Comparison of ENCODE assay signal across 14 cellular contexts in genomic region chr7:97021443-97022261, GRCh38. TPM values are rescaled to one million over a fixed set of nuclear protein-coding genes. Genes with fewer than 3 reads are reported as not detected.
A peak's percentile ranks its signal among the peaks of the same experiment; 100 is the strongest.
DNase-seq lines count a peak whose midpoint lies in the region; TF ChIP-seq lines count a peak whose summit lies in the region.
"Had no signal": no experiment of that assay in that cellular context is flagged by ENCODE, and none has a peak within 500 bp of the region (broad histone marks: within the 10 kb centered on the region; RNA-seq: fewer than 3 reads in every experiment).

No MANE protein-coding gene starts in this region.

- no peaks in the 10 kb centered on the region for H3K9me3 ChIP-seq in HAP-1
- H3K9me3 ChIP-seq in ectodermal cell (ENCODE audit: control insufficient read depth, low read length) = no peaks in the 10 kb centered on the region
- no peaks in the 10 kb centered on the region for H3K9me3 ChIP-seq in neural progenitor cell (ENCODE audit: low read depth)
- H3K9me3 ChIP-seq: body of pancreas, heart left ventricle had no signal

- peak overlapping the region; percentile 63 for H2AFZ ChIP-seq in neural progenitor cell (replicated peaks)

- in situ Hi-C loops in HAP-1 (cut with MboI; ENCODE audit: low sequenced_read_pairs) (loop anchor here (10.0 to 25.0 kb wide), 4 partner anchors 309 to 1107 kb away; partner anchors contain the start of gene SEM1), GM13976 (cut with MboI; ENCODE audit: low sequenced_read_pairs, unreplicated experiment) (no loop called here), brain microvascular endothelial cell (cut with HindIII; ENCODE audit: low pct_ligation_motif_present, low sequenced_read_pairs) (no loop called here)

- H3K4me3 ChIP-seq in HAP-1 (peak overlapping the region; percentile 59), ectodermal cell (ENCODE audit: insufficient read depth, low read depth, low read length) (peak overlapping the region; percentile 20), neural progenitor cell (peak overlapping the region; percentile 45), brain microvascular endothelial cell (ENCODE audit: low read depth, low read length) (no peak overlapping the region)
- H3K4me3 ChIP-seq: body of pancreas, heart left ventricle had no signal

- H3K36me3 ChIP-seq in HAP-1 (replicated peaks) (peaks cover 24% of the 10 kb centered on the region), ectodermal cell (ENCODE audit: control insufficient read depth, insufficient read depth, low read length) (no peaks in the 10 kb centered on the region), neural progenitor cell (no peaks in the 10 kb centered on the region), brain microvascular endothelial cell (replicated peaks) (no peaks in the 10 kb centered on the region)
- H3K36me3 ChIP-seq: heart left ventricle had no signal

- WGBS in ectodermal cell, 2 experiments = 0 to 1% methylated on average over 55 of the region's 55 CpGs

- H3K27me3 Mint-ChIP-seq in neural progenitor cell (ENCODE audit: insufficient read depth, low read depth) = peaks cover 94% of the 10 kb centered on the region

- H3K36me3 Mint-ChIP-seq in neural progenitor cell = peaks cover 2% of the 10 kb centered on the region

- H3K9me3 Mint-ChIP-seq in neural progenitor cell = no peaks in the 10 kb centered on the region

- peaks cover 95% of the 10 kb centered on the region for H4K20me1 ChIP-seq in neural progenitor cell (ENCODE audit: low read depth)

- no peaks in the 10 kb centered on the region for H3K79me2 ChIP-seq in neural progenitor cell (ENCODE audit: low read depth)

- H3K27me3 ChIP-seq in HAP-1 (ENCODE audit: low read depth) (no peaks in the 10 kb centered on the region), ectodermal cell (ENCODE audit: control insufficient read depth, insufficient read depth, low read length, poor library complexity, severe bottlenecking) (peaks cover 100% of the 10 kb centered on the region), neural progenitor cell (peaks cover 100% of the 10 kb centered on the region), brain microvascular endothelial cell (replicated peaks) (peaks cover 98% of the 10 kb centered on the region)

- H3K4me3 Mint-ChIP-seq in neural progenitor cell = peak overlapping the region; percentile 79

- no peak overlapping the region for H3K27ac ChIP-seq in ectodermal cell (ENCODE audit: insufficient read depth, low read depth, low read length, poor library complexity, severe bottlenecking)
- H3K27ac ChIP-seq in neural progenitor cell = no peak overlapping the region
- no peak overlapping the region for H3K27ac ChIP-seq in brain microvascular endothelial cell
- H3K27ac ChIP-seq: body of pancreas, heart left ventricle, HL-60 had no signal

- TF ChIP-seq CTCF in neural progenitor cell (IDR thresholded peaks at IDR 0.05) (no peak), GM13976 (IDR thresholded peaks at IDR 0.05; ENCODE audit: borderline replicate concordance, control extremely low read depth, extremely low read depth, insufficient read depth, missing control alignments) (no peak), brain microvascular endothelial cell (IDR thresholded peaks at IDR 0.05; ENCODE audit: low read depth, low read length, missing control alignments) (no peak)

- H3K4me1 Mint-ChIP-seq in neural progenitor cell = peaks cover 50% of the 10 kb centered on the region

- H3K27ac Mint-ChIP-seq in neural progenitor cell = no peak overlapping the region

- DNase-seq in ELF-1 (ENCODE audit: low read depth, low spot score) (peak; percentile 73), HAP-1 (ENCODE audit: low spot score in 2 of 2) (peak in 1 of 2 experiments; percentile 61), neural progenitor cell (ENCODE audit: low spot score) (no peak), DMS79 (lab: John Stamatoyannopoulos, UW) (no peak), GM13976 (ENCODE audit: low spot score) (no peak), brain microvascular endothelial cell (no peak)
- DNase-seq: heart left ventricle, mammary epithelial cell, NCI-H446, substantia nigra had no signal

- H3K4me2 ChIP-seq in neural progenitor cell = peak overlapping the region; percentile 78

- H3F3A ChIP-seq in neural progenitor cell (ENCODE audit: low read depth) = peaks cover 41% of the 10 kb centered on the region

- H3K9ac ChIP-seq in neural progenitor cell = no peak overlapping the region

- H3K4me1 ChIP-seq in HAP-1 (peaks cover 45% of the 10 kb centered on the region), ectodermal cell (ENCODE audit: control insufficient read depth, insufficient read depth, low read length) (peaks cover 46% of the 10 kb centered on the region), neural progenitor cell (peaks cover 53% of the 10 kb centered on the region)

RNA-seq across cellular contexts. Expression of gene DLX5, which starts 3.0 kb away (rescaled TPM):
- polyA plus RNA-seq in ectodermal cell (2013, experiment 1 of 4) = 0.74 TPM
- polyA plus RNA-seq in ectodermal cell (2013, experiment 2 of 4) = 0.75 TPM
- 0.96 TPM for polyA plus RNA-seq in ectodermal cell (2013, experiment 3 of 4)
- 1.1 TPM for polyA plus RNA-seq in ectodermal cell (2013, experiment 4 of 4)
- total RNA-seq in neural progenitor cell (ENCODE audit: low replicate concordance) = not detected in 2 replicates
- total RNA-seq: body of pancreas, pulmonary artery endothelial cell had no signal

RNA-seq across cellular contexts. Expression of gene DLX6, which starts 16.3 kb away (rescaled TPM):
- 0.46 TPM for polyA plus RNA-seq in ectodermal cell (2013, experiment 1 of 4)
- polyA plus RNA-seq in ectodermal cell (2013, experiment 2 of 4) = 0.20 TPM
- polyA plus RNA-seq in ectodermal cell (2013, experiment 3 of 4) = 0.48 TPM
- polyA plus RNA-seq in ectodermal cell (2013, experiment 4 of 4) = 0.20 TPM
- total RNA-seq in neural progenitor cell (ENCODE audit: low replicate concordance) = 0.19 TPM in 1 of 2 replicates, not detected in the other
- total RNA-seq: body of pancreas, mammary epithelial cell, pulmonary artery endothelial cell had no signal
- polyA plus RNA-seq: heart left ventricle, mammary epithelial cell had no signal
